ENCODE assay signal across 3 cellular contexts in the genomic region with DNA sequence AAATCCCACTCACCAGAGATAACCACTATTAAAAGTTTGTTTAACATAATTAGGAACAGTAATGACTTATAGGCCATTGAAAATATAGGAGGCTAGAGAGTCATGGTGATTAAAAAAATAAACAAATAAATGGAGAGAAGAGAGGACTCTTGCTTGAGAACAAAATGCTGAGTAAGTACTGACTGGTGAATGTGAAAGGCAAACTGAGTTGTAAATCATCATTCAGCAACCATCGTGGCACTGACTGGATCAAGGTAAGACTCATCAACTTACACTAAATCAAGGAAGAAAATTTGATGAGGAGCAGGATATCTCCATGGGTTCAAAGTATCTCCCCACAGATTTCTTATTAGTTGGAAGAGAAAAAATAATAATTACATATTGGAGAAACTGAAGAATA.
TF ChIP-seq lines count a peak whose summit lies in the region.

No MANE protein-coding gene starts in this region.

TF ChIP-seq in A549, 52 proteins besides CTCF, POLR2A, EP300 and RAD21 (continued from another document):
- TF ChIP-seq, protein P1, sequence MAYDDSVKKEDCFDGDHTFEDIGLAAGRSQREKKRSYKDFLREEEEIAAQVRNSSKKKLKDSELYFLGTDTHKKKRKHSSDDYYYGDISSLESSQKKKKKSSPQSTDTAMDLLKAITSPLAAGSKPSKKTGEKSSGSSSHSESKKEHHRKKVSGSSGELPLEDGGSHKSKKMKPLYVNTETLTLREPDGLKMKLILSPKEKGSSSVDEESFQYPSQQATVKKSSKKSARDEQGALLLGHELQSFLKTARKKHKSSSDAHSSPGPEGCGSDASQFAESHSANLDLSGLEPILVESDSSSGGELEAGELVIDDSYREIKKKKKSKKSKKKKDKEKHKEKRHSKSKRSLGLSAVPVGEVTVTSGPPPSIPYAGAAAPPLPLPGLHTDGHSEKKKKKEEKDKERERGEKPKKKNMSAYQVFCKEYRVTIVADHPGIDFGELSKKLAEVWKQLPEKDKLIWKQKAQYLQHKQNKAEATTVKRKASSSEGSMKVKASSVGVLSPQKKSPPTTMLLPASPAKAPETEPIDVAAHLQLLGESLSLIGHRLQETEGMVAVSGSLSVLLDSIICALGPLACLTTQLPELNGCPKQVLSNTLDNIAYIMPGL (CRISPR knock-in tag; IDR thresholded peaks at IDR 0.05; ENCODE audit: borderline replicate concordance) = no peak
- no peak for TF ChIP-seq MAZ (IDR thresholded peaks at IDR 0.05; ENCODE audit: borderline replicate concordance, low read depth, low read length)
- TF ChIP-seq MAFK (IDR thresholded peaks at IDR 0.05; ENCODE audit: partially characterized antibody) = peak; percentile 38

TF ChIP-seq in HEK293, 187 proteins besides CTCF, POLR2A, EP300 and RAD21 (continued from another document):
- TF ChIP-seq ZNF10 (tag by site-specific recombination; IDR thresholded peaks at IDR 0.05) (no peak), ZNF423 (tag by site-specific recombination; IDR thresholded peaks at IDR 0.05) (no peak), ZNF76 (tag by site-specific recombination; IDR thresholded peaks at IDR 0.05; ENCODE audit: borderline replicate concordance, low read depth) (no peak), PRDM1 (tag by site-specific recombination; IDR thresholded peaks at IDR 0.05) (peak; percentile 34; the same call in 1 of the 2 replicates), KLF9 (tag by site-specific recombination; IDR thresholded peaks at IDR 0.05; ENCODE audit: low read depth) (no peak)

TF ChIP-seq in K562, 482 proteins besides CTCF, POLR2A, EP300 and RAD21 (continues in another document):
- TF ChIP-seq ZNF707 (CRISPR knock-in tag; conservative IDR thresholded peaks at IDR 0.05) (no peak), ZNF184 (CRISPR knock-in tag; IDR thresholded peaks at IDR 0.05) (no peak), ARID2 (IDR thresholded peaks at IDR 0.05) (no peak), ZNF274 (IDR thresholded peaks at IDR 0.05; ENCODE audit: borderline replicate concordance, low read depth, low read length) (no peak), NBN (IDR thresholded peaks at IDR 0.05; ENCODE audit: low read depth) (no peak), SIX5 (IDR thresholded peaks at IDR 0.05; ENCODE audit: borderline replicate concordance in 1 of 2, insufficient read depth in 1 of 2, low read depth in 1 of 2, low read length in 2 of 2) (no peak), NFYB (IDR thresholded peaks at IDR 0.05; ENCODE audit: extremely low read depth, insufficient read length) (no peak), ZNF75A (CRISPR knock-in tag; IDR thresholded peaks at IDR 0.05) (no peak), WHSC1 (IDR thresholded peaks at IDR 0.05; ENCODE audit: low read length) (no peak), MEIS2 (IDR thresholded peaks at IDR 0.05; ENCODE audit: partially characterized antibody) (peak; percentile 48), PTRF (tag; IDR thresholded peaks at IDR 0.05) (no peak), ASH1L (IDR thresholded peaks at IDR 0.05; ENCODE audit: borderline replicate concordance, low read depth, partially characterized antibody) (no peak), C11orf30 (IDR thresholded peaks at IDR 0.05; ENCODE audit: low read depth) (peak; percentile 56), ZNF699 (CRISPR knock-in tag; IDR thresholded peaks at IDR 0.05; ENCODE audit: insufficient replicate concordance) (no peak), LEF1 (IDR thresholded peaks at IDR 0.05) (no peak), HDAC3 (IDR thresholded peaks at IDR 0.05; ENCODE audit: borderline replicate concordance, partially characterized antibody) (no peak)
- TF ChIP-seq, protein P2, sequence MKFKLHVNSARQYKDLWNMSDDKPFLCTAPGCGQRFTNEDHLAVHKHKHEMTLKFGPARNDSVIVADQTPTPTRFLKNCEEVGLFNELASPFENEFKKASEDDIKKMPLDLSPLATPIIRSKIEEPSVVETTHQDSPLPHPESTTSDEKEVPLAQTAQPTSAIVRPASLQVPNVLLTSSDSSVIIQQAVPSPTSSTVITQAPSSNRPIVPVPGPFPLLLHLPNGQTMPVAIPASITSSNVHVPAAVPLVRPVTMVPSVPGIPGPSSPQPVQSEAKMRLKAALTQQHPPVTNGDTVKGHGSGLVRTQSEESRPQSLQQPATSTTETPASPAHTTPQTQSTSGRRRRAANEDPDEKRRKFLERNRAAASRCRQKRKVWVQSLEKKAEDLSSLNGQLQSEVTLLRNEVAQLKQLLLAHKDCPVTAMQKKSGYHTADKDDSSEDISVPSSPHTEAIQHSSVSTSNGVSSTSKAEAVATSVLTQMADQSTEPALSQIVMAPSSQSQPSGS (CRISPR knock-in tag; IDR thresholded peaks at IDR 0.05) = no peak
- TF ChIP-seq, protein P3, sequence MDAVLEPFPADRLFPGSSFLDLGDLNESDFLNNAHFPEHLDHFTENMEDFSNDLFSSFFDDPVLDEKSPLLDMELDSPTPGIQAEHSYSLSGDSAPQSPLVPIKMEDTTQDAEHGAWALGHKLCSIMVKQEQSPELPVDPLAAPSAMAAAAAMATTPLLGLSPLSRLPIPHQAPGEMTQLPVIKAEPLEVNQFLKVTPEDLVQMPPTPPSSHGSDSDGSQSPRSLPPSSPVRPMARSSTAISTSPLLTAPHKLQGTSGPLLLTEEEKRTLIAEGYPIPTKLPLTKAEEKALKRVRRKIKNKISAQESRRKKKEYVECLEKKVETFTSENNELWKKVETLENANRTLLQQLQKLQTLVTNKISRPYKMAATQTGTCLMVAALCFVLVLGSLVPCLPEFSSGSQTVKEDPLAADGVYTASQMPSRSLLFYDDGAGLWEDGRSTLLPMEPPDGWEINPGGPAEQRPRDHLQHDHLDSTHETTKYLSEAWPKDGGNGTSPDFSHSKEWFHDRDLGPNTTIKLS (IDR thresholded peaks at IDR 0.05; ENCODE audit: borderline replicate concordance, low read depth) = no peak
- TF ChIP-seq, protein P4, sequence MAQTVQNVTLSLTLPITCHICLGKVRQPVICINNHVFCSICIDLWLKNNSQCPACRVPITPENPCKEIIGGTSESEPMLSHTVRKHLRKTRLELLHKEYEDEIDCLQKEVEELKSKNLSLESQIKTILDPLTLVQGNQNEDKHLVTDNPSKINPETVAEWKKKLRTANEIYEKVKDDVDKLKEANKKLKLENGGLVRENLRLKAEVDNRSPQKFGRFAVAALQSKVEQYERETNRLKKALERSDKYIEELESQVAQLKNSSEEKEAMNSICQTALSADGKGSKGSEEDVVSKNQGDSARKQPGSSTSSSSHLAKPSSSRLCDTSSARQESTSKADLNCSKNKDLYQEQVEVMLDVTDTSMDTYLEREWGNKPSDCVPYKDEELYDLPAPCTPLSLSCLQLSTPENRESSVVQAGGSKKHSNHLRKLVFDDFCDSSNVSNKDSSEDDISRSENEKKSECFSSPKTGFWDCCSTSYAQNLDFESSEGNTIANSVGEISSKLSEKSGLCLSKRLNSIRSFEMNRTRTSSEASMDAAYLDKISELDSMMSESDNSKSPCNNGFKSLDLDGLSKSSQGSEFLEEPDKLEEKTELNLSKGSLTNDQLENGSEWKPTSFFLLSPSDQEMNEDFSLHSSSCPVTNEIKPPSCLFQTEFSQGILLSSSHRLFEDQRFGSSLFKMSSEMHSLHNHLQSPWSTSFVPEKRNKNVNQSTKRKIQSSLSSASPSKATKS (CRISPR knock-in tag; IDR thresholded peaks at IDR 0.05) = no peak
- TF ChIP-seq, protein P5, sequence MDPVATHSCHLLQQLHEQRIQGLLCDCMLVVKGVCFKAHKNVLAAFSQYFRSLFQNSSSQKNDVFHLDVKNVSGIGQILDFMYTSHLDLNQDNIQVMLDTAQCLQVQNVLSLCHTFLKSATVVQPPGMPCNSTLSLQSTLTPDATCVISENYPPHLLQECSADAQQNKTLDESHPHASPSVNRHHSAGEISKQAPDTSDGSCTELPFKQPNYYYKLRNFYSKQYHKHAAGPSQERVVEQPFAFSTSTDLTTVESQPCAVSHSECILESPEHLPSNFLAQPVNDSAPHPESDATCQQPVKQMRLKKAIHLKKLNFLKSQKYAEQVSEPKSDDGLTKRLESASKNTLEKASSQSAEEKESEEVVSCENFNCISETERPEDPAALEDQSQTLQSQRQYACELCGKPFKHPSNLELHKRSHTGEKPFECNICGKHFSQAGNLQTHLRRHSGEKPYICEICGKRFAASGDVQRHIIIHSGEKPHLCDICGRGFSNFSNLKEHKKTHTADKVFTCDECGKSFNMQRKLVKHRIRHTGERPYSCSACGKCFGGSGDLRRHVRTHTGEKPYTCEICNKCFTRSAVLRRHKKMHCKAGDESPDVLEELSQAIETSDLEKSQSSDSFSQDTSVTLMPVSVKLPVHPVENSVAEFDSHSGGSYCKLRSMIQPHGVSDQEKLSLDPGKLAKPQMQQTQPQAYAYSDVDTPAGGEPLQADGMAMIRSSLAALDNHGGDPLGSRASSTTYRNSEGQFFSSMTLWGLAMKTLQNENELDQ (CRISPR knock-in tag; IDR thresholded peaks at IDR 0.05; ENCODE audit: borderline replicate concordance) = no peak
- TF ChIP-seq, protein P6, sequence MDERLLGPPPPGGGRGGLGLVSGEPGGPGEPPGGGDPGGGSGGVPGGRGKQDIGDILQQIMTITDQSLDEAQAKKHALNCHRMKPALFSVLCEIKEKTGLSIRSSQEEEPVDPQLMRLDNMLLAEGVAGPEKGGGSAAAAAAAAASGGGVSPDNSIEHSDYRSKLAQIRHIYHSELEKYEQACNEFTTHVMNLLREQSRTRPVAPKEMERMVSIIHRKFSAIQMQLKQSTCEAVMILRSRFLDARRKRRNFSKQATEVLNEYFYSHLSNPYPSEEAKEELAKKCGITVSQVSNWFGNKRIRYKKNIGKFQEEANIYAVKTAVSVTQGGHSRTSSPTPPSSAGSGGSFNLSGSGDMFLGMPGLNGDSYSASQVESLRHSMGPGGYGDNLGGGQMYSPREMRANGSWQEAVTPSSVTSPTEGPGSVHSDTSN (CRISPR knock-in tag; IDR thresholded peaks at IDR 0.05; ENCODE audit: low read depth) = no peak
- TF ChIP-seq, protein P6 (tag; conservative IDR thresholded peaks at IDR 0.05; ENCODE audit: low read depth) = peak; percentile 61
- TF ChIP-seq, protein P7, sequence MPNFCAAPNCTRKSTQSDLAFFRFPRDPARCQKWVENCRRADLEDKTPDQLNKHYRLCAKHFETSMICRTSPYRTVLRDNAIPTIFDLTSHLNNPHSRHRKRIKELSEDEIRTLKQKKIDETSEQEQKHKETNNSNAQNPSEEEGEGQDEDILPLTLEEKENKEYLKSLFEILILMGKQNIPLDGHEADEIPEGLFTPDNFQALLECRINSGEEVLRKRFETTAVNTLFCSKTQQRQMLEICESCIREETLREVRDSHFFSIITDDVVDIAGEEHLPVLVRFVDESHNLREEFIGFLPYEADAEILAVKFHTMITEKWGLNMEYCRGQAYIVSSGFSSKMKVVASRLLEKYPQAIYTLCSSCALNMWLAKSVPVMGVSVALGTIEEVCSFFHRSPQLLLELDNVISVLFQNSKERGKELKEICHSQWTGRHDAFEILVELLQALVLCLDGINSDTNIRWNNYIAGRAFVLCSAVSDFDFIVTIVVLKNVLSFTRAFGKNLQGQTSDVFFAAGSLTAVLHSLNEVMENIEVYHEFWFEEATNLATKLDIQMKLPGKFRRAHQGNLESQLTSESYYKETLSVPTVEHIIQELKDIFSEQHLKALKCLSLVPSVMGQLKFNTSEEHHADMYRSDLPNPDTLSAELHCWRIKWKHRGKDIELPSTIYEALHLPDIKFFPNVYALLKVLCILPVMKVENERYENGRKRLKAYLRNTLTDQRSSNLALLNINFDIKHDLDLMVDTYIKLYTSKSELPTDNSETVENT (CRISPR knock-in tag; IDR thresholded peaks at IDR 0.05) = no peak
- TF ChIP-seq, protein P8, sequence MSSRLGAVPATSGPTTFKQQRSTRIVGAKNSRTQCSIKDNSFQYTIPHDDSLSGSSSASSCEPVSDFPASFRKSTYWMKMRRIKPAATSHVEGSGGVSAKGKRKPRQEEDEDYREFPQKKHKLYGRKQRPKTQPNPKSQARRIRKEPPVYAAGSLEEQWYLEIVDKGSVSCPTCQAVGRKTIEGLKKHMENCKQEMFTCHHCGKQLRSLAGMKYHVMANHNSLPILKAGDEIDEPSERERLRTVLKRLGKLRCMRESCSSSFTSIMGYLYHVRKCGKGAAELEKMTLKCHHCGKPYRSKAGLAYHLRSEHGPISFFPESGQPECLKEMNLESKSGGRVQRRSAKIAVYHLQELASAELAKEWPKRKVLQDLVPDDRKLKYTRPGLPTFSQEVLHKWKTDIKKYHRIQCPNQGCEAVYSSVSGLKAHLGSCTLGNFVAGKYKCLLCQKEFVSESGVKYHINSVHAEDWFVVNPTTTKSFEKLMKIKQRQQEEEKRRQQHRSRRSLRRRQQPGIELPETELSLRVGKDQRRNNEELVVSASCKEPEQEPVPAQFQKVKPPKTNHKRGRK (tag; IDR thresholded peaks at IDR 0.05) = no peak
- TF ChIP-seq, protein P9, sequence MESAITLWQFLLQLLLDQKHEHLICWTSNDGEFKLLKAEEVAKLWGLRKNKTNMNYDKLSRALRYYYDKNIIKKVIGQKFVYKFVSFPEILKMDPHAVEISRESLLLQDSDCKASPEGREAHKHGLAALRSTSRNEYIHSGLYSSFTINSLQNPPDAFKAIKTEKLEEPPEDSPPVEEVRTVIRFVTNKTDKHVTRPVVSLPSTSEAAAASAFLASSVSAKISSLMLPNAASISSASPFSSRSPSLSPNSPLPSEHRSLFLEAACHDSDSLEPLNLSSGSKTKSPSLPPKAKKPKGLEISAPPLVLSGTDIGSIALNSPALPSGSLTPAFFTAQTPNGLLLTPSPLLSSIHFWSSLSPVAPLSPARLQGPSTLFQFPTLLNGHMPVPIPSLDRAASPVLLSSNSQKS (CRISPR knock-in tag; IDR thresholded peaks at IDR 0.05) = no peak
- TF ChIP-seq, protein P10, sequence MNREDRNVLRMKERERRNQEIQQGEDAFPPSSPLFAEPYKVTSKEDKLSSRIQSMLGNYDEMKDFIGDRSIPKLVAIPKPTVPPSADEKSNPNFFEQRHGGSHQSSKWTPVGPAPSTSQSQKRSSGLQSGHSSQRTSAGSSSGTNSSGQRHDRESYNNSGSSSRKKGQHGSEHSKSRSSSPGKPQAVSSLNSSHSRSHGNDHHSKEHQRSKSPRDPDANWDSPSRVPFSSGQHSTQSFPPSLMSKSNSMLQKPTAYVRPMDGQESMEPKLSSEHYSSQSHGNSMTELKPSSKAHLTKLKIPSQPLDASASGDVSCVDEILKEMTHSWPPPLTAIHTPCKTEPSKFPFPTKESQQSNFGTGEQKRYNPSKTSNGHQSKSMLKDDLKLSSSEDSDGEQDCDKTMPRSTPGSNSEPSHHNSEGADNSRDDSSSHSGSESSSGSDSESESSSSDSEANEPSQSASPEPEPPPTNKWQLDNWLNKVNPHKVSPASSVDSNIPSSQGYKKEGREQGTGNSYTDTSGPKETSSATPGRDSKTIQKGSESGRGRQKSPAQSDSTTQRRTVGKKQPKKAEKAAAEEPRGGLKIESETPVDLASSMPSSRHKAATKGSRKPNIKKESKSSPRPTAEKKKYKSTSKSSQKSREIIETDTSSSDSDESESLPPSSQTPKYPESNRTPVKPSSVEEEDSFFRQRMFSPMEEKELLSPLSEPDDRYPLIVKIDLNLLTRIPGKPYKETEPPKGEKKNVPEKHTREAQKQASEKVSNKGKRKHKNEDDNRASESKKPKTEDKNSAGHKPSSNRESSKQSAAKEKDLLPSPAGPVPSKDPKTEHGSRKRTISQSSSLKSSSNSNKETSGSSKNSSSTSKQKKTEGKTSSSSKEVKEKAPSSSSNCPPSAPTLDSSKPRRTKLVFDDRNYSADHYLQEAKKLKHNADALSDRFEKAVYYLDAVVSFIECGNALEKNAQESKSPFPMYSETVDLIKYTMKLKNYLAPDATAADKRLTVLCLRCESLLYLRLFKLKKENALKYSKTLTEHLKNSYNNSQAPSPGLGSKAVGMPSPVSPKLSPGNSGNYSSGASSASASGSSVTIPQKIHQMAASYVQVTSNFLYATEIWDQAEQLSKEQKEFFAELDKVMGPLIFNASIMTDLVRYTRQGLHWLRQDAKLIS (CRISPR knock-in tag; IDR thresholded peaks at IDR 0.05) = no peak
